8 cellular contexts compared by ENCODE assay signal in genomic region chr17:43388198-43389021, GRCh38. TPM values are rescaled to one million over a fixed set of nuclear protein-coding genes. Genes with fewer than 3 reads are reported as not detected.
DNase-seq lines count a peak whose midpoint lies in the region; ATAC-seq and TF ChIP-seq lines count a peak whose summit lies in the region.

No MANE protein-coding gene starts in this region.

- intact Hi-C loops in HCT116 (cut with micrococcal nuclease): loop anchor here (5.0 kb wide), 1 partner anchor 366 kb away; the partner anchor contains the start of gene VAT1
- intact Hi-C loops in testis (cut with DNase I; ENCODE audit: low total_unique reads): no loop called here

- ATAC-seq in HCT116: peak; percentile 86
- ATAC-seq in activated naive CD4-positive, alpha-beta T cell treated with anti-CD3 and anti-CD28 coated beads, Interleukin-2, amount 50 U/mL, for 72 hours: peak; percentile 80 to 88

- H3K9me3 ChIP-seq in HCT116 (ENCODE audit: control insufficient read depth in 1 of 2, insufficient read depth in 1 of 2, low read depth in 1 of 2, low read length in 2 of 2): no peaks in the 10 kb centered on the region
- H3K9me3 ChIP-seq in SK-N-SH: no peaks in the 10 kb centered on the region
- no peaks in the 10 kb centered on the region for H3K9me3 ChIP-seq in osteoblast (ENCODE audit: low read depth, low read length)
- H3K9me3 ChIP-seq in testis: no peaks in the 10 kb centered on the region

- 2% methylated on average over 31 of the region's 42 CpGs for WGBS in SK-N-SH (ENCODE audit: low lambda C conversion rate)
- 0 to 1% methylated on average over 32 to 42 of the region's 42 CpGs for WGBS in testis, 2 donors

- H3K79me2 ChIP-seq in HCT116 (ENCODE audit: insufficient read depth, low read length) (no peaks in the 10 kb centered on the region), SK-N-SH (ENCODE audit: insufficient read depth) (no peaks in the 10 kb centered on the region), osteoblast (ENCODE audit: insufficient read depth, low read length) (no peaks in the 10 kb centered on the region)

- BruUV-seq in HCT116 (replicated peaks; lab: Mats Ljungman, UMichigan): TSS peak; percentile 96

- no peaks in the 10 kb centered on the region for H3K9me3 Mint-ChIP-seq in activated naive CD4-positive, alpha-beta T cell treated with anti-CD3 and anti-CD28 coated beads, Interleukin-2, amount 50 U/mL, for 72 hours

- H3K4me3 ChIP-seq in HCT116 (replicated peaks in 1 of 2; ENCODE audit: low read depth in 1 of 2, low read length in 2 of 2) (peak overlapping the region; percentile 45 to 69), SK-N-SH (ENCODE audit: low read depth in 2 of 2, low read length in 1 of 2) (peak overlapping the region; percentile 58 to 77), osteoblast (ENCODE audit: insufficient read depth, low read length) (peak overlapping the region; percentile 93), testis (peak overlapping the region; percentile 63 to 84)

- H3K27ac ChIP-seq in HCT116 (ENCODE audit: low read depth, low read length) (peak overlapping the region; percentile 68), SK-N-SH (ENCODE audit: low read depth in 2 of 2, low read length in 1 of 2) (peak overlapping the region; percentile 91 to 99), osteoblast (ENCODE audit: low read depth, low read length) (peak overlapping the region; percentile 99), testis (peak overlapping the region; percentile 93 to 99)

- peaks cover 11% of the 10 kb centered on the region for H3F3A ChIP-seq in SK-N-SH (replicated peaks; ENCODE audit: insufficient read depth)

- DNase-seq in ELF-1 (ENCODE audit: low read depth, low spot score) (peak; percentile 98), HCT116 (ENCODE audit: low read depth, low spot score) (peak; percentile 86), NCI-H1048 (lab: John Stamatoyannopoulos, UW) (peak; percentile 77), SK-N-SH (peak; percentile 84), glomerular visceral epithelial cell (ENCODE audit: extremely low spot score) (peak; percentile 92), osteoblast (ENCODE audit: insufficient read length, low spot score, missing footprints) (peak; percentile 93), testis (peak; percentile 95)
- DNase-seq in activated naive CD4-positive, alpha-beta T cell treated with anti-CD3 and anti-CD28 coated beads, Interleukin-2, amount 50 U/mL, for 72 hours (ENCODE audit: low spot score in 2 of 2): peak; percentile 94 to 96

- CTCF ChIA-PET in HCT116 (lab: Charles Lee): interaction anchor here (0.8 to 2.4 kb wide), 7 partner anchors 10 to 364 kb away, joined by 3 to 46 read pairs (median 5); partner anchors contain the start of genes ARL4D, DHX8 and ETV4
- CTCF ChIA-PET in SK-N-SH (lab: Yijun Ruan, JAX): interaction anchor here (0.9 to 6.6 kb wide), 12 partner anchors 10 to 305 kb away, joined by 3 to 70 read pairs (median 4); partner anchors contain the start of genes ARL4D and DHX8

- TF ChIP-seq POLR2A in HCT116 (IDR thresholded peaks at IDR 0.05; ENCODE audit: borderline replicate concordance, extremely low read depth, insufficient read depth, insufficient read length) (peak; percentile 62), testis (IDR thresholded peaks at IDR 0.05) (peak; percentile 84)

- H3K27ac Mint-ChIP-seq in activated naive CD4-positive, alpha-beta T cell treated with anti-CD3 and anti-CD28 coated beads, Interleukin-2, amount 50 U/mL, for 72 hours: peak overlapping the region; percentile 93 to 97

- TF ChIP-seq CTCF in HCT116 (IDR thresholded peaks at IDR 0.05 in 2 of 3, conservative IDR thresholded peaks at IDR 0.05 in 1 of 3; ENCODE audit: borderline replicate concordance in 1 of 3, insufficient read depth in 1 of 3, low read depth in 2 of 3, low read length in 2 of 3) (no peak), SK-N-SH (IDR thresholded peaks at IDR 0.05) (no peak), osteoblast (IDR thresholded peaks at IDR 0.05; ENCODE audit: extremely low read depth, low read depth, low read length) (no peak), testis (IDR thresholded peaks at IDR 0.05) (peak in 1 of 3 experiments; percentile 50)

- no peaks in the 10 kb centered on the region for H3K9me2 ChIP-seq in HCT116 (ENCODE audit: insufficient read depth)
- H3K9me2 ChIP-seq in SK-N-SH: no peaks in the 10 kb centered on the region

- no peak for TF ChIP-seq RAD21 in HCT116 (IDR thresholded peaks at IDR 0.05; ENCODE audit: low read depth)
- TF ChIP-seq RAD21 in SK-N-SH (IDR thresholded peaks at IDR 0.05; ENCODE audit: low read length): no peak

- H2AFZ ChIP-seq in HCT116 (ENCODE audit: low read depth, low read length, poor library complexity, severe bottlenecking) (peak overlapping the region; percentile 60), SK-N-SH (ENCODE audit: low read depth) (peak overlapping the region; percentile 98), osteoblast (ENCODE audit: low read length) (peak overlapping the region; percentile 97)

- H3K4me1 ChIP-seq in HCT116 (ENCODE audit: control insufficient read depth in 1 of 2, insufficient read depth in 2 of 2, low read length in 2 of 2) (peaks cover 5 to 25% of the 10 kb centered on the region in 2 experiments; a peak in 3 of 4 replicates), SK-N-SH (ENCODE audit: control insufficient read depth in 1 of 2, insufficient read depth in 2 of 2, low read depth in 1 of 2, low read length in 1 of 2) (no peaks in the 10 kb centered on the region; a peak in 1 of 4 replicates), osteoblast (ENCODE audit: insufficient read depth, low read length) (peaks cover 4% of the 10 kb centered on the region), testis (no peaks in the 10 kb centered on the region)

- peak overlapping the region; percentile 76 for H3K9ac ChIP-seq in HCT116 (ENCODE audit: low read length)
- peak overlapping the region; percentile 95 for H3K9ac ChIP-seq in SK-N-SH

- H3K4me2 ChIP-seq in HCT116 (ENCODE audit: low read length) (peak overlapping the region; percentile 97), SK-N-SH (peak overlapping the region; percentile 84), osteoblast (ENCODE audit: insufficient read depth, low read length) (peak overlapping the region; percentile 100)

- H3K36me3 Mint-ChIP-seq in activated naive CD4-positive, alpha-beta T cell treated with anti-CD3 and anti-CD28 coated beads, Interleukin-2, amount 50 U/mL, for 72 hours: no peaks in the 10 kb centered on the region

- no peak for TF ChIP-seq EP300 in SK-N-SH (IDR thresholded peaks at IDR 0.05; ENCODE audit: borderline replicate concordance in 1 of 2, low read depth in 1 of 2, low read length in 1 of 2)

- POLR2A ChIA-PET in HCT116 (lab: Charles Lee) (interaction anchor here (0.8 to 5.6 kb wide), 12 partner anchors 11 to 367 kb away, joined by 3 to 152 read pairs (median 4); partner anchors contain the start of genes ARL4D and DHX8), SK-N-SH (lab: Yijun Ruan, JAX) (interaction anchor here (0.6 to 5.9 kb wide), 9 partner anchors 10 to 121 kb away, joined by 3 to 136 read pairs (median 5); partner anchors contain the start of genes ARL4D and DHX8)

- H4K20me1 ChIP-seq in HCT116 (ENCODE audit: insufficient read depth) (no peaks in the 10 kb centered on the region), SK-N-SH (ENCODE audit: insufficient read depth) (no peaks in the 10 kb centered on the region), osteoblast (ENCODE audit: insufficient read depth, low read length) (no peaks in the 10 kb centered on the region)

- H3K36me3 ChIP-seq in HCT116 (ENCODE audit: control insufficient read depth in 1 of 2, insufficient read depth in 2 of 2, low read length in 2 of 2) (no peaks in the 10 kb centered on the region), SK-N-SH (replicated peaks in 1 of 2; ENCODE audit: control insufficient read depth in 1 of 2, insufficient read depth in 2 of 2, low read length in 1 of 2) (no peaks in the 10 kb centered on the region), osteoblast (ENCODE audit: insufficient read depth, low read length) (no peaks in the 10 kb centered on the region), testis (ENCODE audit: low read depth, missing control alignments) (no peaks in the 10 kb centered on the region)

- RAD21 ChIA-PET in HCT116 (lab: Charles Lee; ENCODE audit: low non-redundant PET in 1 of 2, low total read pairs in 2 of 2, uncharacterized antibody in 2 of 2, unreplicated experiment in 2 of 2): interaction anchor here (0.8 to 1.7 kb wide), 4 partner anchors 18 to 95 kb away, joined by 3 to 5 read pairs (median 4); partner anchors contain the start of gene DHX8 (in 1 of the 2)

- H3K27me3 ChIP-seq in HCT116 (ENCODE audit: insufficient read depth, low read length): no peaks in the 10 kb centered on the region
- H3K27me3 ChIP-seq in SK-N-SH (ENCODE audit: insufficient read depth): no peaks in the 10 kb centered on the region
- no peaks in the 10 kb centered on the region for H3K27me3 ChIP-seq in osteoblast (ENCODE audit: insufficient read depth, low read length)
- no peaks in the 10 kb centered on the region for H3K27me3 ChIP-seq in testis

TF ChIP-seq in HCT116, 20 proteins besides CTCF, POLR2A, EP300 and RAD21 (continues in another document):
- TF ChIP-seq SP1 (IDR thresholded peaks at IDR 0.05; ENCODE audit: low read depth): peak; percentile 58
- TF ChIP-seq ZFX (IDR thresholded peaks at IDR 0.05): peak; percentile 44; the same call in 1 of the 2 replicates
- TF ChIP-seq SRF (IDR thresholded peaks at IDR 0.05; ENCODE audit: low read depth): no peak
- TF ChIP-seq CEBPB (IDR thresholded peaks at IDR 0.05; ENCODE audit: low read depth): no peak

TF ChIP-seq in SK-N-SH, 30 proteins besides CTCF, POLR2A, EP300 and RAD21 (continues in another document):
- TF ChIP-seq CHD2 (IDR thresholded peaks at IDR 0.05; ENCODE audit: low read length, partially characterized antibody) (peak; percentile 34), POLR2AphosphoS5 (IDR thresholded peaks at IDR 0.05; ENCODE audit: low read depth, low read length) (peak; percentile 85), MXI1 (IDR thresholded peaks at IDR 0.05; ENCODE audit: low read depth, low read length) (peak; percentile 46; the same call in 1 of the 2 replicates), SIN3A (IDR thresholded peaks at IDR 0.05; ENCODE audit: borderline replicate concordance, low read depth, low read length) (peak; percentile 54; the same call in 1 of the 2 replicates)

RNA-seq across cellular contexts. Expression of gene ARL4D, which starts 10.4 kb away (rescaled TPM):
- total RNA-seq in HCT116 (2021; ENCODE audit: unreplicated experiment) (11.5 TPM), osteoblast (12.1 and 18.8 TPM in 2 replicates), testis (10 to 100 TPM; 26.5 to 45.6 TPM)
- 13.4 and 16.0 TPM in 2 replicates for polyA plus RNA-seq in HCT116 (2012)
- polyA plus RNA-seq in SK-N-SH (2012; rRNA removed) (22.7 and 29.5 TPM in 2 replicates), testis (ENCODE audit: insufficient read depth, low read depth, low replicate concordance) (48.2 TPM)
- polyA plus RNA-seq in SK-N-SH (2012; cell fraction: cytosol; rRNA removed): 16.4 and 17.8 TPM in 2 replicates
- 25.7 and 35.5 TPM in 2 replicates for polyA plus RNA-seq in SK-N-SH (2012; cell fraction: nucleus; rRNA removed)
- total RNA-seq in activated naive CD4-positive, alpha-beta T cell treated with anti-CD3 and anti-CD28 coated beads, Interleukin-2, amount 50 U/mL, for 72 hours: 1 to 10 TPM; 2.1 to 3.6 TPM

Comparison
In these comparisons a context has a peak if more than half of its experiments do, and no peak if none do; other contexts are left out.
1. Peak in every context shown above with its lines: DNase-seq, ATAC-seq, H3K4me3 ChIP-seq and H3K27ac ChIP-seq.